In the genomic region with DNA sequence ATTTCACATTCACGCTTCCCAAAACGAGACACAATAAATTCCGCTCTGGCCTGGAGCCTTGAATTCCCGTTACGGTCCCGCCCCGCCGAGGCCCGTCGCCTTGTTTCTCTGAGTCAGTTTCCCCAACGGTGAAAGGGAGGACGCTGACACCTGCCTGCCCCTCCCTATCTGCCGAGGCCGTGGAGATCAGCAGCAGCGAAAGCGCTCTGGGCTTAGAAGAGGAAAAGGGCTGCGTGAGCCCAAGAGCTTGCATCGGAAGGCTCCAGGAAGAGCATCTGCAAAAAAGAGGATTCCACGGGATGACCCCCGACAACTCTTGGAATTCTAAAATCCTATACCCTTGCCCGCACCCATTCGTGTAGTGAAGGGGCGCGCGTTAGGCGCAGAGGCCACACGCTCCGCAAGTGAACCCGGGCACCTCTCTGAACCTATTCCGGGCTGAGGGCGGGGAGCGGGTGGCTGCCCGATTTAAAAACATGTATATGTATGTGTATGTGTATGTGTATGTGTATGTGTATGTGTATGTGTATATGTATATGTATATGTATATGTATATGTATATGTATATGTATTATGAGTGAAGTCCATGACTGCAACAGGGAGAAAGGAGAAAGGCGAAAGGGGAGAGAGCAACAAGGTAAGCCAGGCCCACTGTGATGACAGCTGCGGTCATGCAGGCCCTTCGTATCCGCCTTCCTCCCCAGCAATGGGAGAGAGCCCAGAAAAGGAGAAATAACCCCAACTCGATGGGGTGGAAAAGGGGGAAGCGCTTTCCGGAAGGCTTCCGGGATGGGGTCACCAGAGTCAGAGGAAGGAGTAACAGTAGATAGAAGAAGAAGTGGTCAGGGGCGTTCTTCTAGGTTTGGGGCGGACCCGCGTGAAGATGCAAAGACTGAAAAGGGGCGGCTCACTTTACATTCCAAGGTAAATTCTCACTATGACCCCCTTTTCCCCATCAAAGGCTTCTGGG, we compare ENCODE assay signal across 8 cellular contexts.
DNase-seq lines count a peak whose midpoint lies in the region; ATAC-seq lines count a peak whose summit lies in the region.

No MANE protein-coding gene starts in this region.

- peak overlapping the region; percentile 95 to 97 for H3K4me3 Mint-ChIP-seq in stimulated activated naive B cell treated with anti-CD40 and anti-IgM and Interleukin-4, amounts not matched to agents 10 μg/mL and 1 μg/mL and 100 μg/mL, for 72 hours

- H3K36me3 Mint-ChIP-seq in stimulated activated naive B cell treated with anti-CD40 and anti-IgM and Interleukin-4, amounts not matched to agents 10 μg/mL and 1 μg/mL and 100 μg/mL, for 72 hours = peaks cover 0 to 4% of the 10 kb centered on the region in 2 donors

- no peaks in the 10 kb centered on the region for H3K27me3 ChIP-seq in effector memory CD4-positive, alpha-beta T cell (replicated peaks; ENCODE audit: control insufficient read depth, insufficient read depth, low read length, poor library complexity, severe bottlenecking)
- no peaks in the 10 kb centered on the region for H3K27me3 ChIP-seq in muscle layer of colon (ENCODE audit: control insufficient read depth in 1 of 2, insufficient read depth in 2 of 2, low read length in 2 of 2)

- peak overlapping the region; percentile 67 for H3K27ac ChIP-seq in KOPT-K1 (ENCODE audit: low read depth, low read length, poor library complexity, severe bottlenecking)
- H3K27ac ChIP-seq in effector memory CD4-positive, alpha-beta T cell (ENCODE audit: insufficient read depth, low read length, poor library complexity, severe bottlenecking) = peak overlapping the region; percentile 81
- H3K27ac ChIP-seq in muscle layer of colon (ENCODE audit: low read depth, low read length) = peak overlapping the region; percentile 89

- H3K27me3 Mint-ChIP-seq in stimulated activated naive B cell treated with anti-CD40 and anti-IgM and Interleukin-4, amounts not matched to agents 10 μg/mL and 1 μg/mL and 100 μg/mL, for 72 hours = no peaks in the 10 kb centered on the region

- peak; percentile 22 to 28 for ATAC-seq in stimulated activated naive B cell treated with anti-CD40 and anti-IgM and Interleukin-4, amounts not matched to agents 10 μg/mL and 1 μg/mL and 100 μg/mL, for 72 hours (replicated peaks)

- DNase-seq in NCI-H2196 (lab: John Stamatoyannopoulos, UW; ENCODE audit: unreplicated experiment) (peak; percentile 49), NCI-H2196 treated with DMSO at 0.1 percent for 48 hours (lab: John Stamatoyannopoulos, UW; ENCODE audit: unreplicated experiment) (no peak), NCI-H2227 treated with DMSO at 0.1 percent for 48 hours (lab: John Stamatoyannopoulos, UW) (no peak)
- peak; percentile 79 for DNase-seq in activated CD4-positive, alpha-beta T cell treated with anti-CD3 and anti-CD28 coated beads for 48 hours
- DNase-seq in effector memory CD4-positive, alpha-beta T cell = peak; percentile 1 to 36 (median 22)
- no peak for DNase-seq in stimulated activated naive B cell treated with anti-CD40 and anti-IgM and Interleukin-4, amounts not matched to agents 10 μg/mL and 1 μg/mL and 100 μg/mL, for 72 hours

- no peaks in the 10 kb centered on the region for H3K9me3 ChIP-seq in KOPT-K1 (ENCODE audit: insufficient read depth, low read length, poor library complexity, severe bottlenecking)
- no peaks in the 10 kb centered on the region for H3K9me3 ChIP-seq in effector memory CD4-positive, alpha-beta T cell (ENCODE audit: control insufficient read depth, low read length)
- no peaks in the 10 kb centered on the region for H3K9me3 ChIP-seq in muscle layer of colon (ENCODE audit: low read length)

- H3K27ac Mint-ChIP-seq in stimulated activated naive B cell treated with anti-CD40 and anti-IgM and Interleukin-4, amounts not matched to agents 10 μg/mL and 1 μg/mL and 100 μg/mL, for 72 hours = peak overlapping the region; percentile 96

- no peaks in the 10 kb centered on the region for H3K9me3 Mint-ChIP-seq in stimulated activated naive B cell treated with anti-CD40 and anti-IgM and Interleukin-4, amounts not matched to agents 10 μg/mL and 1 μg/mL and 100 μg/mL, for 72 hours

- H3K4me1 Mint-ChIP-seq in stimulated activated naive B cell treated with anti-CD40 and anti-IgM and Interleukin-4, amounts not matched to agents 10 μg/mL and 1 μg/mL and 100 μg/mL, for 72 hours = peaks cover 12 to 34% of the 10 kb centered on the region in 2 donors

- H3K4me3 ChIP-seq in effector memory CD4-positive, alpha-beta T cell (ENCODE audit: insufficient read depth, low read depth, low read length, poor library complexity, severe bottlenecking) = peak overlapping the region; percentile 97
- H3K4me3 ChIP-seq in muscle layer of colon (ENCODE audit: low read depth in 1 of 2, low read length in 2 of 2) = peak overlapping the region; percentile 63 to 95

- H3K36me3 ChIP-seq in KOPT-K1 (ENCODE audit: insufficient read depth, low read length) (no peaks in the 10 kb centered on the region), muscle layer of colon (ENCODE audit: insufficient read depth, low read length) (no peaks in the 10 kb centered on the region)
- H3K36me3 ChIP-seq in effector memory CD4-positive, alpha-beta T cell (ENCODE audit: control insufficient read depth, insufficient read depth, low read length) = no peaks in the 10 kb centered on the region

- peaks cover 16% of the 10 kb centered on the region for H3K4me1 ChIP-seq in effector memory CD4-positive, alpha-beta T cell (ENCODE audit: control insufficient read depth, insufficient read depth, low read length, poor library complexity, severe bottlenecking)
- H3K4me1 ChIP-seq in muscle layer of colon (ENCODE audit: insufficient read depth, low read length) = peaks cover 7% of the 10 kb centered on the region

- H3K9ac ChIP-seq in muscle layer of colon (ENCODE audit: low read length) = peak overlapping the region; percentile 92

Comparison
In these comparisons a context has a peak if more than half of its experiments do, and no peak if none do; other contexts are left out.
1. DNase-seq: peak in NCI-H2196 (single experiment), activated CD4-positive, alpha-beta T cell treated with anti-CD3 and anti-CD28 coated beads for 48 hours (single experiment) and effector memory CD4-positive, alpha-beta T cell (3 of 3); none in NCI-H2196 treated with DMSO at 0.1 percent for 48 hours (single experiment), stimulated activated naive B cell treated with anti-CD40 and anti-IgM and Interleukin-4, amounts not matched to agents 10 μg/mL and 1 μg/mL and 100 μg/mL, for 72 hours (single experiment) and NCI-H2227 treated with DMSO at 0.1 percent for 48 hours (single experiment).
2. Peak in every context shown above with its lines, with median percentiles within 50 percentile points of each other: H3K27ac ChIP-seq.